In genomic region chr9:35136866-35137265, GRCh38 we compare ENCODE assay signal across 28 cellular contexts. TPM values are rescaled to one million over a fixed set of nuclear protein-coding genes. Genes with fewer than 3 reads are reported as not detected.
A peak's percentile ranks its signal among the peaks of the same experiment; 100 is the strongest.
DNase-seq lines count a peak whose midpoint lies in the region; ATAC-seq, FAIRE-seq and TF ChIP-seq lines count a peak whose summit lies in the region.
"Had no signal": no experiment of that assay in that cellular context is flagged by ENCODE, and none has a peak within 500 bp of the region (broad histone marks: within the 10 kb centered on the region; RNA-seq: fewer than 3 reads in every experiment).

No MANE protein-coding gene starts in this region.

- H3K4me3 Mint-ChIP-seq in neural progenitor cell: no peak overlapping the region
- H3K4me3 Mint-ChIP-seq: CD4-positive, alpha-beta memory T cell; IgD-negative memory B cell had no signal

- H3K4me2 ChIP-seq in HepG2 (ENCODE audit: low read depth, low read length): peak overlapping the region; percentile 44
- H3K4me2 ChIP-seq in neural progenitor cell: no peak overlapping the region
- H3K4me2 ChIP-seq: A549, KMS-11 had no signal

- peaks cover 24% of the 10 kb centered on the region for H3K4me1 ChIP-seq in HepG2 (ENCODE audit: insufficient read depth, low read length)
- peaks cover 0 to 15% (median 0%) of the 10 kb centered on the region in 4 donors for H3K4me1 ChIP-seq in right lobe of liver
- no peaks in the 10 kb centered on the region for H3K4me1 ChIP-seq in neural progenitor cell
- H3K4me1 ChIP-seq in vagina: no peaks in the 10 kb centered on the region
- H3K4me1 ChIP-seq in uterus: no peaks in the 10 kb centered on the region
- H3K4me1 ChIP-seq: A549, SJSA1 had no signal

- H3K9me3 ChIP-seq in HepG2 (ENCODE audit: low read length): peaks cover 13% of the 10 kb centered on the region
- peaks cover 0 to 1% (median 0%) of the 10 kb centered on the region in 4 donors for H3K9me3 ChIP-seq in right lobe of liver
- peaks cover 8% of the 10 kb centered on the region for H3K9me3 ChIP-seq in neural progenitor cell (ENCODE audit: low read depth)
- H3K9me3 ChIP-seq in vagina: peaks cover 2% of the 10 kb centered on the region
- H3K9me3 ChIP-seq in uterus: peaks cover 0 to under 1% of the 10 kb centered on the region in 2 donors
- H3K9me3 ChIP-seq: SJSA1 had no signal

- 31% methylated on average over 8 of the region's 8 CpGs for WGBS in HepG2 (ENCODE audit: low lambda C conversion rate)
- WGBS in right lobe of liver (ENCODE audit: insufficient coverage, low coverage, low lambda C conversion rate, missing lambda C conversion rate): 66% methylated on average over 7 of the region's 8 CpGs

- TF ChIP-seq RAD21 in HepG2 (CRISPR knock-in tag; IDR thresholded peaks at IDR 0.05): no peak

- no peaks in the 10 kb centered on the region for H3K36me3 ChIP-seq in HepG2 (replicated peaks in 1 of 2; ENCODE audit: control insufficient read depth in 1 of 2, insufficient read depth in 2 of 2, low read length in 2 of 2)
- H3K36me3 ChIP-seq in right lobe of liver: no peaks in the 10 kb centered on the region
- no peaks in the 10 kb centered on the region for H3K36me3 ChIP-seq in neural progenitor cell
- H3K36me3 ChIP-seq in vagina: no peaks in the 10 kb centered on the region
- H3K36me3 ChIP-seq in uterus: no peaks in the 10 kb centered on the region
- H3K36me3 ChIP-seq: SJSA1 had no signal

- FAIRE-seq in HepG2 (lab: Jason Lieb, UNC): no peak
- FAIRE-seq: A549, GM12878, H1 had no signal

- no peak overlapping the region for H3K27ac ChIP-seq in HepG2 (ENCODE audit: extremely low read length, insufficient read depth, low read length)
- no peak overlapping the region for H3K27ac ChIP-seq in right lobe of liver
- H3K27ac ChIP-seq in neural progenitor cell: no peak overlapping the region
- H3K27ac ChIP-seq in vagina: no peak overlapping the region
- no peak overlapping the region for H3K27ac ChIP-seq in uterus
- H3K27ac ChIP-seq: A549, KMS-11, SJSA1 had no signal

- peaks cover 27% of the 10 kb centered on the region for H3K9me3 Mint-ChIP-seq in neural progenitor cell

- in situ Hi-C loops in HepG2 (cut with HindIII; ENCODE audit: extremely low pct_ligation_motif_present, low pct_unique_long_range_greater_than_20kb): no loop called here

- TF ChIP-seq EP300 in HepG2 (IDR thresholded peaks at IDR 0.05; ENCODE audit: low read depth in 2 of 2, low read length in 2 of 2) (no peak), HepG2 (CRISPR knock-in tag; IDR thresholded peaks at IDR 0.05; ENCODE audit: borderline replicate concordance) (no peak)

- TF ChIP-seq POLR2A in HepG2 (IDR thresholded peaks at IDR 0.05; ENCODE audit: insufficient read depth in 1 of 2, low read depth in 2 of 2, low read length in 2 of 2): no peak
- TF ChIP-seq POLR2A in right lobe of liver (IDR thresholded peaks at IDR 0.05): no peak
- TF ChIP-seq POLR2A in vagina (IDR thresholded peaks at IDR 0.05): no peak
- TF ChIP-seq POLR2A in GM18505 (IDR thresholded peaks at IDR 0.05; ENCODE audit: borderline replicate concordance, extremely low read depth, insufficient read depth, insufficient read length): no peak
- no peak for TF ChIP-seq POLR2A in uterus (IDR thresholded peaks at IDR 0.05)

- H3K27me3 Mint-ChIP-seq in neural progenitor cell (ENCODE audit: insufficient read depth, low read depth): peaks cover 2% of the 10 kb centered on the region

- H4K20me1 ChIP-seq in HepG2 (ENCODE audit: insufficient read depth, low read length): no peaks in the 10 kb centered on the region
- no peaks in the 10 kb centered on the region for H4K20me1 ChIP-seq in neural progenitor cell (ENCODE audit: low read depth)

- H3K79me2 ChIP-seq in HepG2 (ENCODE audit: insufficient read depth, low read length) (no peaks in the 10 kb centered on the region), neural progenitor cell (ENCODE audit: low read depth) (no peaks in the 10 kb centered on the region)

- no peaks in the 10 kb centered on the region for H3K4me1 Mint-ChIP-seq in neural progenitor cell
- H3K4me1 Mint-ChIP-seq: CD4-positive, alpha-beta memory T cell had no signal

- BruUV-seq in HepG2 (replicated peaks; lab: Mats Ljungman, UMichigan): no TSS peak

- H2AFZ ChIP-seq in HepG2 (ENCODE audit: low read length) (peak overlapping the region; percentile 33), neural progenitor cell (replicated peaks) (peak overlapping the region; percentile 26)

- H3K4me3 ChIP-seq in HepG2 (replicated peaks in 1 of 3; ENCODE audit: insufficient read depth in 1 of 3, low read depth in 2 of 3, low read length in 3 of 3) (no peak overlapping the region), right lobe of liver (no peak overlapping the region), neural progenitor cell (no peak overlapping the region), vagina (no peak overlapping the region), uterus (no peak overlapping the region)
- H3K4me3 ChIP-seq: A549, GM12878, SJSA1 had no signal

- TF ChIP-seq CTCF in HepG2 (CRISPR knock-in tag; IDR thresholded peaks at IDR 0.05): no peak
- no peak for TF ChIP-seq CTCF in right lobe of liver (IDR thresholded peaks at IDR 0.05)
- TF ChIP-seq CTCF in neural progenitor cell (IDR thresholded peaks at IDR 0.05): no peak
- no peak for TF ChIP-seq CTCF in vagina (IDR thresholded peaks at IDR 0.05)
- no peak for TF ChIP-seq CTCF in uterus (IDR thresholded peaks at IDR 0.05)

- intact Hi-C loops in HepG2 (cut with micrococcal nuclease; ENCODE audit: unreplicated experiment): no loop called here
- intact Hi-C loops in right lobe of liver (cut with DNase I): no loop called here
- intact Hi-C loops in vagina (cut with DNase I): no loop called here
- intact Hi-C loops in uterus (cut with DNase I; ENCODE audit: low total_unique reads): no loop called here

- ATAC-seq in HepG2: no peak
- no peak for ATAC-seq in right lobe of liver
- ATAC-seq in GM18505 (IDR thresholded peaks at IDR 0.05; ENCODE audit: unreplicated experiment): no peak
- ATAC-seq: A549, GM12878, PC-3, Right ventricle myocardium inferior had no signal

- no peak overlapping the region for H3K27ac Mint-ChIP-seq in neural progenitor cell
- H3K27ac Mint-ChIP-seq: CD4-positive, alpha-beta memory T cell; IgD-negative memory B cell had no signal

- no peak for DNase-seq in HepG2 (ENCODE audit: low spot score)
- DNase-seq in right lobe of liver: no peak
- peak; percentile 16 for DNase-seq in amniotic epithelial cell (ENCODE audit: low read depth)
- DNase-seq in neural progenitor cell (ENCODE audit: low spot score): no peak
- DNase-seq in vagina (ENCODE audit: extremely low spot score in 2 of 2): no peak
- no peak for DNase-seq in uterus
- DNase-seq: C1 segment of cervical spinal cord; CD4-positive, alpha-beta memory T cell; COR-L47; GDM1; HCEC 1CT; NCI-H1092 treated with DMSO at 0.1 percent for 48 hours; NCI-H1436; NCI-H187; NCI-H2081 treated with DMSO at 0.1 percent for 48 hours; NCI-H2171 treated with DMSO at 0.1 percent for 48 hours; NCI-H345; NCI-H510A treated with DMSO at 0.1 percent for 48 hours; NK-92 treated with Interleukin-12 subunit alpha and Interleukin-12 subunit beta, amount 100 ng/mL, for 24 hours; PC-3 had no signal

- H3K36me3 Mint-ChIP-seq in neural progenitor cell: no peaks in the 10 kb centered on the region

- CTCF ChIA-PET in HepG2 (lab: Yijun Ruan, JAX; ENCODE audit: low intra/inter-chr PET ratio, low total read pairs): no interaction called here

- peaks cover 0 to 5% of the 10 kb centered on the region in 2 experiments; a peak in 1 of 5 replicates for H3K27me3 ChIP-seq in HepG2 (ENCODE audit: control insufficient read depth in 1 of 2, insufficient read depth in 2 of 2, low read length in 2 of 2)
- H3K27me3 ChIP-seq in right lobe of liver: no peaks in the 10 kb centered on the region
- H3K27me3 ChIP-seq in neural progenitor cell: no peaks in the 10 kb centered on the region
- H3K27me3 ChIP-seq in vagina: no peaks in the 10 kb centered on the region
- no peaks in the 10 kb centered on the region for H3K27me3 ChIP-seq in uterus
- H3K27me3 ChIP-seq: SJSA1 had no signal

- POLR2A ChIA-PET in HepG2 (lab: Yijun Ruan, JAX): interaction anchor here (1.5 kb wide), 1 partner anchor 21 kb away, joined by 3 read pairs; the partner anchor contains the start of gene ATOSB

- no peak overlapping the region for H3K9ac ChIP-seq in HepG2 (ENCODE audit: insufficient read depth, low read depth, low read length)
- no peak overlapping the region for H3K9ac ChIP-seq in neural progenitor cell
- H3K9ac ChIP-seq: KMS-11 had no signal

- no peaks in the 10 kb centered on the region for H3F3A ChIP-seq in neural progenitor cell (ENCODE audit: low read depth)

RNA-seq across cellular contexts. Expression of gene ATOSB, which starts 21.2 kb away (rescaled TPM):
- total RNA-seq in HepG2 (2016; rRNA removed; fragmentation: Illumina TruSeq; extraction: Trizol): 1.9 and 2.3 TPM in 2 replicates
- total RNA-seq in HepG2 (2016; cell fraction: cytosol; rRNA removed; fragmentation: Illumina TruSeq; extraction: Trizol; ENCODE audit: low read depth): 0.26 and 0.61 TPM in 2 replicates
- total RNA-seq in HepG2 (2016; cell fraction: insoluble cytoplasmic fraction; rRNA removed; fragmentation: Illumina TruSeq; extraction: Trizol): 1.6 and 2.0 TPM in 2 replicates
- 1.2 and 1.5 TPM in 2 replicates for total RNA-seq in HepG2 (2016; cell fraction: membrane; rRNA removed; fragmentation: Illumina TruSeq; extraction: Trizol)
- total RNA-seq in HepG2 (2016; cell fraction: nucleus; rRNA removed; fragmentation: Illumina TruSeq; extraction: Trizol): 1.8 and 2.3 TPM in 2 replicates
- 6.4 and 7.1 TPM in 2 replicates for polyA plus RNA-seq in HepG2 (2011; rRNA removed)
- 6.6 and 6.7 TPM in 2 replicates for polyA plus RNA-seq in HepG2 (2011; cell fraction: cytosol; rRNA removed)
- polyA plus RNA-seq in HepG2 (2011; cell fraction: nucleus; rRNA removed): 16.6 and 22.2 TPM in 2 replicates
- polyA plus RNA-seq in HepG2 (2012): 2.0 and 2.1 TPM in 2 replicates
- polyA plus RNA-seq in HepG2 (2016; cell fraction: cytosol; fragmentation: Illumina TruSeq; extraction: Trizol; ENCODE audit: low read depth): 0.47 and 0.61 TPM in 2 replicates
- 2.2 TPM in 2 replicates for polyA plus RNA-seq in HepG2 (2016; cell fraction: insoluble cytoplasmic fraction; fragmentation: Illumina TruSeq; extraction: Trizol; ENCODE audit: low read depth)
- polyA plus RNA-seq in HepG2 (2016; cell fraction: membrane; fragmentation: Illumina TruSeq; extraction: Trizol; ENCODE audit: low read depth): 1.4 and 1.6 TPM in 2 replicates
- 4.3 and 5.5 TPM in 2 replicates for polyA plus RNA-seq in HepG2 (2016; cell fraction: nucleus; fragmentation: Illumina TruSeq; extraction: Trizol; ENCODE audit: insufficient read depth, low read depth)
- polyA minus RNA-seq in HepG2 (2011; rRNA and poly(A)+ RNA removed; ENCODE audit: low replicate concordance): 7.8 and 10.5 TPM in 2 replicates
- polyA minus RNA-seq in HepG2 (2011; cell fraction: cytosol; rRNA and poly(A)+ RNA removed): 1.7 and 1.8 TPM in 2 replicates
- polyA minus RNA-seq in HepG2 (2011; cell fraction: nucleus; rRNA and poly(A)+ RNA removed): 3.7 and 4.0 TPM in 2 replicates
- total RNA-seq in right lobe of liver: 1 to 10 TPM; 3.7 to 6.9 (median 5.8) TPM
- total RNA-seq in neural progenitor cell (ENCODE audit: low replicate concordance): 8.5 and 19.8 TPM in 2 replicates
- 11.5 TPM for total RNA-seq in vagina
- total RNA-seq in uterus: 10 to 100 TPM in 1 of 4 donors, 1 to 10 TPM in 1, under 1 TPM in 2; 0.51 to 14.8 (median 4.1) TPM

RNA-seq across cellular contexts. Expression of gene UNC13B, which starts 24.9 kb away (rescaled TPM):
- total RNA-seq in HepG2 (2016; rRNA removed; fragmentation: Illumina TruSeq; extraction: Trizol) (18.3 and 23.6 TPM in 2 replicates), right lobe of liver (10 to 100 TPM; 14.5 to 23.0 (median 20.7) TPM), neural progenitor cell (ENCODE audit: low replicate concordance) (40.7 and 44.4 TPM in 2 replicates), vagina (20.4 TPM), uterus (10 to 100 TPM; 11.2 to 37.1 (median 14.6) TPM)
- total RNA-seq in HepG2 (2016; cell fraction: cytosol; rRNA removed; fragmentation: Illumina TruSeq; extraction: Trizol; ENCODE audit: low read depth): 5.8 and 6.3 TPM in 2 replicates
- total RNA-seq in HepG2 (2016; cell fraction: insoluble cytoplasmic fraction; rRNA removed; fragmentation: Illumina TruSeq; extraction: Trizol): 18.0 and 23.3 TPM in 2 replicates
- total RNA-seq in HepG2 (2016; cell fraction: membrane; rRNA removed; fragmentation: Illumina TruSeq; extraction: Trizol): 8.4 and 8.7 TPM in 2 replicates
- 15.9 and 17.6 TPM in 2 replicates for total RNA-seq in HepG2 (2016; cell fraction: nucleus; rRNA removed; fragmentation: Illumina TruSeq; extraction: Trizol)
- polyA plus RNA-seq in HepG2 (2011; rRNA removed): 14.0 and 17.8 TPM in 2 replicates
- polyA plus RNA-seq in HepG2 (2011; cell fraction: cytosol; rRNA removed): 13.3 and 16.9 TPM in 2 replicates
- 28.7 and 38.7 TPM in 2 replicates for polyA plus RNA-seq in HepG2 (2011; cell fraction: nucleus; rRNA removed)
- polyA plus RNA-seq in HepG2 (2012): 18.7 and 23.3 TPM in 2 replicates
- polyA plus RNA-seq in HepG2 (2016; cell fraction: cytosol; fragmentation: Illumina TruSeq; extraction: Trizol; ENCODE audit: low read depth): 0.63 and 0.76 TPM in 2 replicates
- polyA plus RNA-seq in HepG2 (2016; cell fraction: insoluble cytoplasmic fraction; fragmentation: Illumina TruSeq; extraction: Trizol; ENCODE audit: low read depth): 15.9 and 17.2 TPM in 2 replicates
- 3.1 TPM in 2 replicates for polyA plus RNA-seq in HepG2 (2016; cell fraction: membrane; fragmentation: Illumina TruSeq; extraction: Trizol; ENCODE audit: low read depth)
- polyA plus RNA-seq in HepG2 (2016; cell fraction: nucleus; fragmentation: Illumina TruSeq; extraction: Trizol; ENCODE audit: insufficient read depth, low read depth): 17.3 and 17.8 TPM in 2 replicates
- polyA minus RNA-seq in HepG2 (2011; rRNA and poly(A)+ RNA removed; ENCODE audit: low replicate concordance): 36.9 and 49.4 TPM in 2 replicates
- 16.0 and 22.7 TPM in 2 replicates for polyA minus RNA-seq in HepG2 (2011; cell fraction: cytosol; rRNA and poly(A)+ RNA removed)
- polyA minus RNA-seq in HepG2 (2011; cell fraction: nucleus; rRNA and poly(A)+ RNA removed): 22.0 and 32.6 TPM in 2 replicates
- polyA plus RNA-seq: IgD-negative memory B cell had no signal

RNA-seq across cellular contexts. Expression of gene STOML2, which starts 33.9 kb away (rescaled TPM):
- total RNA-seq in HepG2 (2016; rRNA removed; fragmentation: Illumina TruSeq; extraction: Trizol) (250 and 305 TPM in 2 replicates), right lobe of liver (100 to 1,000 TPM in 1 of 6 experiments, 10 to 100 TPM in 5; 59.8 to 102 (median 69.3) TPM), neural progenitor cell (ENCODE audit: low replicate concordance) (114 and 130 TPM in 2 replicates), vagina (98.2 TPM), uterus (100 to 1,000 TPM in 1 of 4 donors, 10 to 100 TPM in 3; 58.4 to 107 (median 63.4) TPM)
- 682 and 717 TPM in 2 replicates for total RNA-seq in HepG2 (2016; cell fraction: cytosol; rRNA removed; fragmentation: Illumina TruSeq; extraction: Trizol; ENCODE audit: low read depth)
- 259 and 314 TPM in 2 replicates for total RNA-seq in HepG2 (2016; cell fraction: insoluble cytoplasmic fraction; rRNA removed; fragmentation: Illumina TruSeq; extraction: Trizol)
- 635 and 649 TPM in 2 replicates for total RNA-seq in HepG2 (2016; cell fraction: membrane; rRNA removed; fragmentation: Illumina TruSeq; extraction: Trizol)
- total RNA-seq in HepG2 (2016; cell fraction: nucleus; rRNA removed; fragmentation: Illumina TruSeq; extraction: Trizol): 99.4 and 103 TPM in 2 replicates
- 243 and 245 TPM in 2 replicates for polyA plus RNA-seq in HepG2 (2011; rRNA removed)
- 206 and 268 TPM in 2 replicates for polyA plus RNA-seq in HepG2 (2011; cell fraction: cytosol; rRNA removed)
- polyA plus RNA-seq in HepG2 (2011; cell fraction: nucleus; rRNA removed): 223 and 235 TPM in 2 replicates
- 137 and 155 TPM in 2 replicates for polyA plus RNA-seq in HepG2 (2012)
- 796 and 800 TPM in 2 replicates for polyA plus RNA-seq in HepG2 (2016; cell fraction: cytosol; fragmentation: Illumina TruSeq; extraction: Trizol; ENCODE audit: low read depth)
- 284 and 314 TPM in 2 replicates for polyA plus RNA-seq in HepG2 (2016; cell fraction: insoluble cytoplasmic fraction; fragmentation: Illumina TruSeq; extraction: Trizol; ENCODE audit: low read depth)
- polyA plus RNA-seq in HepG2 (2016; cell fraction: membrane; fragmentation: Illumina TruSeq; extraction: Trizol; ENCODE audit: low read depth): 557 and 563 TPM in 2 replicates
- polyA plus RNA-seq in HepG2 (2016; cell fraction: nucleus; fragmentation: Illumina TruSeq; extraction: Trizol; ENCODE audit: insufficient read depth, low read depth): 177 and 181 TPM in 2 replicates
- 125 and 128 TPM in 2 replicates for polyA minus RNA-seq in HepG2 (2011; rRNA and poly(A)+ RNA removed; ENCODE audit: low replicate concordance)
- 41.4 and 52.8 TPM in 2 replicates for polyA minus RNA-seq in HepG2 (2011; cell fraction: cytosol; rRNA and poly(A)+ RNA removed)
- polyA minus RNA-seq in HepG2 (2011; cell fraction: nucleus; rRNA and poly(A)+ RNA removed): 27.2 and 45.5 TPM in 2 replicates

RNA-seq across cellular contexts. Expression of gene PIGO, which starts 40.5 kb away (rescaled TPM):
- total RNA-seq in HepG2 (2016; rRNA removed; fragmentation: Illumina TruSeq; extraction: Trizol) (6.6 and 20.5 TPM in 2 replicates), right lobe of liver (10 to 100 TPM; 11.5 to 18.0 (median 15.6) TPM), neural progenitor cell (ENCODE audit: low replicate concordance) (12.3 and 21.6 TPM in 2 replicates), vagina (13.3 TPM), uterus (10 to 100 TPM in 3 of 4 donors, 1 to 10 TPM in 1; 2.8 to 21.5 (median 14.6) TPM)
- total RNA-seq in HepG2 (2016; cell fraction: cytosol; rRNA removed; fragmentation: Illumina TruSeq; extraction: Trizol; ENCODE audit: low read depth): 1.7 and 3.4 TPM in 2 replicates
- 6.2 and 20.0 TPM in 2 replicates for total RNA-seq in HepG2 (2016; cell fraction: insoluble cytoplasmic fraction; rRNA removed; fragmentation: Illumina TruSeq; extraction: Trizol)
- 3.2 and 3.6 TPM in 2 replicates for total RNA-seq in HepG2 (2016; cell fraction: membrane; rRNA removed; fragmentation: Illumina TruSeq; extraction: Trizol)
- 18.5 and 23.4 TPM in 2 replicates for total RNA-seq in HepG2 (2016; cell fraction: nucleus; rRNA removed; fragmentation: Illumina TruSeq; extraction: Trizol)
- 24.4 and 26.2 TPM in 2 replicates for polyA plus RNA-seq in HepG2 (2011; rRNA removed)
- polyA plus RNA-seq in HepG2 (2011; cell fraction: cytosol; rRNA removed): 18.2 and 19.4 TPM in 2 replicates
- polyA plus RNA-seq in HepG2 (2011; cell fraction: nucleus; rRNA removed): 36.6 and 39.8 TPM in 2 replicates
- 11.1 and 13.7 TPM in 2 replicates for polyA plus RNA-seq in HepG2 (2012)
- 1.4 TPM in 2 replicates for polyA plus RNA-seq in HepG2 (2016; cell fraction: cytosol; fragmentation: Illumina TruSeq; extraction: Trizol; ENCODE audit: low read depth)
- 5.1 and 7.0 TPM in 2 replicates for polyA plus RNA-seq in HepG2 (2016; cell fraction: insoluble cytoplasmic fraction; fragmentation: Illumina TruSeq; extraction: Trizol; ENCODE audit: low read depth)
- polyA plus RNA-seq in HepG2 (2016; cell fraction: membrane; fragmentation: Illumina TruSeq; extraction: Trizol; ENCODE audit: low read depth): 2.4 and 2.7 TPM in 2 replicates
- 29.3 and 36.5 TPM in 2 replicates for polyA plus RNA-seq in HepG2 (2016; cell fraction: nucleus; fragmentation: Illumina TruSeq; extraction: Trizol; ENCODE audit: insufficient read depth, low read depth)
- polyA minus RNA-seq in HepG2 (2011; rRNA and poly(A)+ RNA removed; ENCODE audit: low replicate concordance): 54.7 and 59.3 TPM in 2 replicates
- polyA minus RNA-seq in HepG2 (2011; cell fraction: cytosol; rRNA and poly(A)+ RNA removed): 15.4 and 19.4 TPM in 2 replicates
- polyA minus RNA-seq in HepG2 (2011; cell fraction: nucleus; rRNA and poly(A)+ RNA removed): 20.1 and 20.3 TPM in 2 replicates

RNA-seq across cellular contexts. Expression of gene FANCG, which starts 57.1 kb away (rescaled TPM):
- total RNA-seq in HepG2 (2016; rRNA removed; fragmentation: Illumina TruSeq; extraction: Trizol): 43.3 and 45.1 TPM in 2 replicates
- total RNA-seq in HepG2 (2016; cell fraction: cytosol; rRNA removed; fragmentation: Illumina TruSeq; extraction: Trizol; ENCODE audit: low read depth): 22.3 and 24.9 TPM in 2 replicates
- 38.9 and 46.7 TPM in 2 replicates for total RNA-seq in HepG2 (2016; cell fraction: insoluble cytoplasmic fraction; rRNA removed; fragmentation: Illumina TruSeq; extraction: Trizol)
- total RNA-seq in HepG2 (2016; cell fraction: membrane; rRNA removed; fragmentation: Illumina TruSeq; extraction: Trizol): 30.7 and 36.4 TPM in 2 replicates
- 49.6 and 53.6 TPM in 2 replicates for total RNA-seq in HepG2 (2016; cell fraction: nucleus; rRNA removed; fragmentation: Illumina TruSeq; extraction: Trizol)
- polyA plus RNA-seq in HepG2 (2011; rRNA removed): 10.8 and 14.4 TPM in 2 replicates
- 4.4 and 6.9 TPM in 2 replicates for polyA plus RNA-seq in HepG2 (2011; cell fraction: cytosol; rRNA removed)
- 51.4 and 75.5 TPM in 2 replicates for polyA plus RNA-seq in HepG2 (2011; cell fraction: nucleus; rRNA removed)
- polyA plus RNA-seq in HepG2 (2012): 7.3 and 17.1 TPM in 2 replicates
- 11.9 and 12.4 TPM in 2 replicates for polyA plus RNA-seq in HepG2 (2016; cell fraction: cytosol; fragmentation: Illumina TruSeq; extraction: Trizol; ENCODE audit: low read depth)
- 28.3 and 28.9 TPM in 2 replicates for polyA plus RNA-seq in HepG2 (2016; cell fraction: insoluble cytoplasmic fraction; fragmentation: Illumina TruSeq; extraction: Trizol; ENCODE audit: low read depth)
- polyA plus RNA-seq in HepG2 (2016; cell fraction: membrane; fragmentation: Illumina TruSeq; extraction: Trizol; ENCODE audit: low read depth): 21.2 and 24.3 TPM in 2 replicates
- 96.3 and 105 TPM in 2 replicates for polyA plus RNA-seq in HepG2 (2016; cell fraction: nucleus; fragmentation: Illumina TruSeq; extraction: Trizol; ENCODE audit: insufficient read depth, low read depth)
- polyA minus RNA-seq in HepG2 (2011; rRNA and poly(A)+ RNA removed; ENCODE audit: low replicate concordance): 22.2 and 87.0 TPM in 2 replicates
- 4.6 and 5.9 TPM in 2 replicates for polyA minus RNA-seq in HepG2 (2011; cell fraction: cytosol; rRNA and poly(A)+ RNA removed)
- 32.1 and 37.9 TPM in 2 replicates for polyA minus RNA-seq in HepG2 (2011; cell fraction: nucleus; rRNA and poly(A)+ RNA removed)
- 1 to 10 TPM; 2.9 to 7.1 (median 4.2) TPM for total RNA-seq in right lobe of liver
- 89.4 and 97.1 TPM in 2 replicates for total RNA-seq in neural progenitor cell (ENCODE audit: low replicate concordance)
- total RNA-seq in vagina: 17.2 TPM
- 10 to 100 TPM in 1 of 4 donors, 1 to 10 TPM in 3; 1.8 to 29.1 (median 8.3) TPM for total RNA-seq in uterus
